In the genomic region with DNA sequence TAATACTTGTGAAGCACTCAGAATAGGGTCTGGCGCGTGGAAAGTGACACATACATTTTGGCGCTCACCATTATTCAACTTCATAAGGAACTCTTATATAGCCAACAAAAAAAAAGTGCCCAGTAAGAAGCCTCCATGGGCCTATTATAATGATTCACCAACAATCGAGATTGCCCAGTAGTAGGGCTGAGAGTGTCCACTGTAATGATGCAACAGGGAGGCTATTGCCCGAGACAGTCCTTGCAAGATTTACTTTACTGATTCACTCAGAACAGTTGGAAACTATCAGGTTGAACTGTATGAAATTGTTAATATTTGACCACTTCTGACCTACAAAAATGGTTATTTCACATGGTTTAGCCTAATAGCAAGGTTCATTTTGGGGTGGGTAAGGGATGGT, we compare ENCODE assay signal across 22 cellular contexts.
DNase-seq lines count a peak whose midpoint lies in the region; ATAC-seq and TF ChIP-seq lines count a peak whose summit lies in the region.
"Had no signal": no experiment of that assay in that cellular context is flagged by ENCODE, and none has a peak within 500 bp of the region (broad histone marks: within the 10 kb centered on the region; RNA-seq: fewer than 3 reads in every experiment).

No MANE protein-coding gene starts in this region.

- H3K27me3 ChIP-seq in parathyroid adenoma (ENCODE audit: control insufficient read depth, insufficient read depth, low read length) = no peaks in the 10 kb centered on the region

- no peaks in the 10 kb centered on the region for H3K4me1 Mint-ChIP-seq in natural killer cell treated with Interleukin-12 subunit alpha and Interleukin-12 subunit beta and Interleukin-15 and Interleukin-18, amount 100 ng/mL, for 72 hours (ENCODE audit: low read depth in 2 of 2)
- no peaks in the 10 kb centered on the region for H3K4me1 Mint-ChIP-seq in natural killer cell
- H3K4me1 Mint-ChIP-seq in activated naive CD4-positive, alpha-beta T cell treated with anti-CD3 and anti-CD28 coated beads, Interleukin-2, amount 10 ng/mL, durations not matched to agents 7 days and 5 days = no peaks in the 10 kb centered on the region
- H3K4me1 Mint-ChIP-seq: CD4-positive, CD25-positive, alpha-beta regulatory T cell had no signal

- no peaks in the 10 kb centered on the region for H3K36me3 ChIP-seq in parathyroid adenoma (ENCODE audit: control insufficient read depth, insufficient read depth, low read length)
- H3K36me3 ChIP-seq: BLaER1 had no signal

- no peaks in the 10 kb centered on the region for H3K9me3 Mint-ChIP-seq in natural killer cell treated with Interleukin-12 subunit alpha and Interleukin-12 subunit beta and Interleukin-15 and Interleukin-18, amount 100 ng/mL, for 72 hours
- no peaks in the 10 kb centered on the region for H3K9me3 Mint-ChIP-seq in natural killer cell
- no peaks in the 10 kb centered on the region for H3K9me3 Mint-ChIP-seq in activated naive CD4-positive, alpha-beta T cell treated with anti-CD3 and anti-CD28 coated beads, Interleukin-2, amount 10 ng/mL, durations not matched to agents 7 days and 5 days
- H3K9me3 Mint-ChIP-seq: CD4-positive, CD25-positive, alpha-beta regulatory T cell had no signal

- no peak overlapping the region for H3K27ac Mint-ChIP-seq in natural killer cell treated with Interleukin-12 subunit alpha and Interleukin-12 subunit beta and Interleukin-15 and Interleukin-18, amount 100 ng/mL, for 72 hours
- H3K27ac Mint-ChIP-seq in natural killer cell = no peak overlapping the region
- no peak overlapping the region for H3K27ac Mint-ChIP-seq in activated naive CD4-positive, alpha-beta T cell treated with anti-CD3 and anti-CD28 coated beads, Interleukin-2, amount 10 ng/mL, durations not matched to agents 7 days and 5 days

- peak; percentile 12 for DNase-seq in natural killer cell treated with Interleukin-12 subunit alpha and Interleukin-12 subunit beta and Interleukin-15 and Interleukin-18, amount 100 ng/mL, for 72 hours (ENCODE audit: low spot score)
- no peak for DNase-seq in natural killer cell
- DNase-seq in fibroblast of the aortic adventitia (ENCODE audit: low read depth) = peak; percentile 28
- no peak for DNase-seq in NCI-H187 treated with DMSO at 0.1 percent for 48 hours (lab: John Stamatoyannopoulos, UW)
- no peak for DNase-seq in activated naive CD4-positive, alpha-beta T cell treated with anti-CD3 and anti-CD28 coated beads, Interleukin-2, amount 10 ng/mL, durations not matched to agents 7 days and 5 days
- DNase-seq in iPS-NIHi7 (ENCODE audit: extremely low spot score) = no peak
- DNase-seq: 8988T; CD4-positive, CD25-positive, alpha-beta regulatory T cell; H7; Kasumi-1; NCI-H1092 treated with DMSO at 0.1 percent for 48 hours; NCI-H1436; NCI-H187; NCI-H2107; NCI-H446; NCI-H524 treated with DMSO at 0.1 percent for 48 hours; NCI-H82; NK-92 treated with Interleukin-12 subunit alpha and Interleukin-12 subunit beta, amount 100 ng/mL, for 24 hours; PC-3 had no signal

- H3K79me2 ChIP-seq in parathyroid adenoma = no peaks in the 10 kb centered on the region

- intact Hi-C loops in natural killer cell (cut with micrococcal nuclease) = no loop called here

- no peaks in the 10 kb centered on the region for H3K36me3 Mint-ChIP-seq in natural killer cell treated with Interleukin-12 subunit alpha and Interleukin-12 subunit beta and Interleukin-15 and Interleukin-18, amount 100 ng/mL, for 72 hours
- no peaks in the 10 kb centered on the region for H3K36me3 Mint-ChIP-seq in natural killer cell
- no peaks in the 10 kb centered on the region for H3K36me3 Mint-ChIP-seq in activated naive CD4-positive, alpha-beta T cell treated with anti-CD3 and anti-CD28 coated beads, Interleukin-2, amount 10 ng/mL, durations not matched to agents 7 days and 5 days
- H3K36me3 Mint-ChIP-seq: CD4-positive, CD25-positive, alpha-beta regulatory T cell had no signal

- H3K9ac ChIP-seq in parathyroid adenoma = no peak overlapping the region
- H3K9ac ChIP-seq: BLaER1 had no signal

- CTCF ChIA-PET in activated naive CD4-positive, alpha-beta T cell treated with anti-CD3 and anti-CD28 coated beads, Interleukin-2, amount 10 ng/mL, durations not matched to agents 7 days and 5 days (lab: Charles Lee) = no interaction called here

- H3K27ac ChIP-seq in parathyroid adenoma = peak overlapping the region; percentile 99
- H3K27ac ChIP-seq: BLaER1 had no signal

- peaks cover 27% of the 10 kb centered on the region for H3K4me1 ChIP-seq in parathyroid adenoma

- peaks cover 0 to 5% of the 10 kb centered on the region in 2 donors for H3K27me3 Mint-ChIP-seq in natural killer cell treated with Interleukin-12 subunit alpha and Interleukin-12 subunit beta and Interleukin-15 and Interleukin-18, amount 100 ng/mL, for 72 hours
- H3K27me3 Mint-ChIP-seq in natural killer cell (ENCODE audit: low read depth in 2 of 2) = no peaks in the 10 kb centered on the region
- H3K27me3 Mint-ChIP-seq in activated naive CD4-positive, alpha-beta T cell treated with anti-CD3 and anti-CD28 coated beads, Interleukin-2, amount 10 ng/mL, durations not matched to agents 7 days and 5 days = no peaks in the 10 kb centered on the region

- H3K4me3 ChIP-seq in fibroblast of the aortic adventitia (ENCODE audit: low read depth, low read length) = no peak overlapping the region
- H3K4me3 ChIP-seq in parathyroid adenoma (ENCODE audit: low read depth, low read length) = no peak overlapping the region
- H3K4me3 ChIP-seq: BLaER1 had no signal

- no peak overlapping the region for H2AFZ ChIP-seq in parathyroid adenoma

- TF ChIP-seq CTCF in natural killer cell (IDR thresholded peaks at IDR 0.05) (no peak), fibroblast of the aortic adventitia (IDR thresholded peaks at IDR 0.05; ENCODE audit: insufficient read depth, low read length) (no peak), parathyroid adenoma (IDR thresholded peaks at IDR 0.05) (no peak)

- H3K4me3 Mint-ChIP-seq in natural killer cell treated with Interleukin-12 subunit alpha and Interleukin-12 subunit beta and Interleukin-15 and Interleukin-18, amount 100 ng/mL, for 72 hours = no peak overlapping the region
- no peak overlapping the region for H3K4me3 Mint-ChIP-seq in natural killer cell
- H3K4me3 Mint-ChIP-seq in activated naive CD4-positive, alpha-beta T cell treated with anti-CD3 and anti-CD28 coated beads, Interleukin-2, amount 10 ng/mL, durations not matched to agents 7 days and 5 days = no peak overlapping the region
- H3K4me3 Mint-ChIP-seq: CD4-positive, CD25-positive, alpha-beta regulatory T cell had no signal

- no peak overlapping the region for H3K4me2 ChIP-seq in parathyroid adenoma (ENCODE audit: low read length)

- ATAC-seq in natural killer cell treated with Interleukin-12 subunit alpha and Interleukin-12 subunit beta and Interleukin-15 and Interleukin-18, amount 100 ng/mL, for 72 hours = no peak
- ATAC-seq in natural killer cell (no peak), HG03469 (IDR thresholded peaks at IDR 0.05; ENCODE audit: unreplicated experiment) (no peak)
- ATAC-seq: PC-3 had no signal

- H3K9me3 ChIP-seq in parathyroid adenoma (ENCODE audit: control insufficient read depth, low read length) = no peaks in the 10 kb centered on the region
- H3K9me3 ChIP-seq: BLaER1 had no signal

Comparison
In these comparisons a context has a peak if more than half of its experiments do, and no peak if none do; other contexts are left out.
1. DNase-seq: peak in natural killer cell treated with Interleukin-12 subunit alpha and Interleukin-12 subunit beta and Interleukin-15 and Interleukin-18, amount 100 ng/mL, for 72 hours (single experiment) and fibroblast of the aortic adventitia (single experiment); none in natural killer cell (single experiment), NCI-H187 treated with DMSO at 0.1 percent for 48 hours (single experiment), activated naive CD4-positive, alpha-beta T cell treated with anti-CD3 and anti-CD28 coated beads, Interleukin-2, amount 10 ng/mL, durations not matched to agents 7 days and 5 days (single experiment) and iPS-NIHi7 (single experiment).